24 cellular contexts compared by ENCODE assay signal in the genomic region with DNA sequence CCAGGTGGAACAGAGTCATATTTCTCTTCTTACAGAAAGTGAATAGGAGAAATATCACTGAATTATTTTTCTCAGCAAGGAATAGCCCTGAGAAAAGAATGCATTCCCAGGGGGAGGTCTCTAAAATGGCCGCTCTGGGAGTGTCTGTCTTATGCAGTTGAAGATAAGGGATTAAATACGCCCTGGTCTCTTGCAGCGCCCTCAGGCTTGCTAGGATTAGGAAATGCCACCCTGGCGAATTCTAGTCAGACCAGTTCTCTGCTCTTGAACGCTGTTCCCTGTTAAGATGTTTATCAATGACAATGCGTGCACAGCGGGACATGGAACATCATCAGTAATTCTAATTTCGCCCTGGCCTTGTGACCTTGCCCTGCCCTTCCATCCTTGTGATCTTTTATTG.
DNase-seq lines count a peak whose midpoint lies in the region; ATAC-seq and TF ChIP-seq lines count a peak whose summit lies in the region.
"Had no signal": no experiment of that assay in that cellular context is flagged by ENCODE, and none has a peak within 500 bp of the region (broad histone marks: within the 10 kb centered on the region; RNA-seq: fewer than 3 reads in every experiment).

No MANE protein-coding gene starts in this region.

- peak; percentile 0 for DNase-seq in DMS 273 (lab: John Stamatoyannopoulos, UW; ENCODE audit: unreplicated experiment)
- no peak for DNase-seq in DMS 273 treated with DMSO at 0.1 percent for 48 hours (lab: John Stamatoyannopoulos, UW)
- DNase-seq in OCI-LY7 (ENCODE audit: low spot score): peak; percentile 11
- DNase-seq in epithelial cell of esophagus (ENCODE audit: low read depth): peak; percentile 1
- DNase-seq in activated CD4-positive, alpha-beta T cell treated with anti-CD3 and anti-CD28 coated beads for 48 hours: no peak
- no peak for DNase-seq in stimulated activated CD4-positive, alpha-beta T cell treated with anti-CD3 and anti-CD28 coated beads, Interleukin-4, amount 100 ng/mL, for 4 hours
- DNase-seq: CD8-positive, alpha-beta T cell; GOT3; IMR-90; KG1; MM.1S; NCI-H1417 treated with DMSO at 0.1 percent for 48 hours; NCI-H1694 treated with DMSO at 0.1 percent for 48 hours; NCI-H2081; NCI-H2171; NCI-H524; NCI-H774; SHP77 treated with DMSO at 0.1 percent for 48 hours had no signal

- no peaks in the 10 kb centered on the region for H3K9me2 ChIP-seq in OCI-LY7 (ENCODE audit: insufficient read depth, low read length)

- intact Hi-C loops in OCI-LY7 (cut with micrococcal nuclease; ENCODE audit: unreplicated experiment): no loop called here

- H4K20me1 ChIP-seq in OCI-LY7 (ENCODE audit: insufficient read depth, low read length): no peaks in the 10 kb centered on the region

- no peak for TF ChIP-seq CTCF in OCI-LY7 (conservative IDR thresholded peaks at IDR 0.05; ENCODE audit: low read length)
- TF ChIP-seq CTCF in epithelial cell of esophagus (IDR thresholded peaks at IDR 0.05; ENCODE audit: insufficient read depth, low read depth, low read length, missing control alignments): no peak

- no peak overlapping the region for H3K27ac ChIP-seq in OCI-LY7 (ENCODE audit: low read depth, low read length, poor library complexity, severe bottlenecking)
- H3K27ac ChIP-seq: 22Rv1, C4-2B, SK-N-MC had no signal

- no peak overlapping the region for H2AFZ ChIP-seq in OCI-LY7 (ENCODE audit: low read length)

- H3K4me1 ChIP-seq in OCI-LY7 (ENCODE audit: insufficient read depth, low read length, poor library complexity, severe bottlenecking): no peaks in the 10 kb centered on the region

- CTCF ChIA-PET in OCI-LY7 (lab: Charles Lee; ENCODE audit: unreplicated experiment): no interaction called here

- H3K4me3 ChIP-seq in OCI-LY7 (ENCODE audit: low read depth, low read length, poor library complexity, severe bottlenecking) (no peak overlapping the region), epithelial cell of esophagus (ENCODE audit: low read length) (no peak overlapping the region)
- H3K4me3 ChIP-seq: SK-N-MC had no signal

- H3K4me2 ChIP-seq in OCI-LY7 (ENCODE audit: low read length): no peak overlapping the region

- H3K9me3 ChIP-seq in OCI-LY7 (ENCODE audit: low read length): 0 out of 2 replicates have a peak, but pooled peaks cover 5% of the 10 kb centered on the region

- ATAC-seq in GM19023 (IDR thresholded peaks at IDR 0.05; ENCODE audit: unreplicated experiment): no peak
- ATAC-seq: CD8-positive, alpha-beta T cell; HCT116; Panc1 had no signal

- POLR2A ChIA-PET in OCI-LY7 (lab: Charles Lee): no interaction called here

- BruUV-seq in OCI-LY7 (replicated peaks; lab: Mats Ljungman, UMichigan): no TSS peak

- H3K79me2 ChIP-seq in OCI-LY7 (ENCODE audit: insufficient read depth, low read depth, low read length): no peaks in the 10 kb centered on the region

- no peaks in the 10 kb centered on the region for H3K36me3 ChIP-seq in OCI-LY7 (ENCODE audit: insufficient read depth, low read length)

Comparison
In these comparisons a context has a peak if more than half of its experiments do, and no peak if none do; other contexts are left out.
1. DNase-seq: peak in DMS 273 (single experiment), OCI-LY7 (single experiment) and epithelial cell of esophagus (single experiment); none in DMS 273 treated with DMSO at 0.1 percent for 48 hours (single experiment), activated CD4-positive, alpha-beta T cell treated with anti-CD3 and anti-CD28 coated beads for 48 hours (single experiment) and stimulated activated CD4-positive, alpha-beta T cell treated with anti-CD3 and anti-CD28 coated beads, Interleukin-4, amount 100 ng/mL, for 4 hours (0 of 2).